In the genomic region with DNA sequence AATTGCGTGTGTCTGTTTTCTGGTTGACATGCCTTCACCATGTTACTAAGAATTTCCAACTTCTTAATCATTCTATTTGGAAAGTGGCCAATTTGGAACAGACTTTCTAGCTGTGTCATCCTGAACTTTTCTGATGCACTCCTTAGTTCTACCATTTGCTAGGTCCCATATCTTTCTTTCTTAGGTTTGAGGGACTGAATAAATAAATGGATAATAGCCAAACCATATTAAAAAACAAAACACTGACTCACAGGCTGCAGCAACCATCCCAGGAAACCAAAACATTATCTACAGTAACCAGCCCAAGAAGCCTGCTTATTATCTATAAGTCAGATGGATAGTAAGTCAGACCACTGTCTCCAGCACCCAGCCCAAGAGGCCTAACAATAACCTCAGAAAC, we compare ENCODE assay signal across 11 cellular contexts. TPM values are rescaled to one million over a fixed set of nuclear protein-coding genes. Genes with fewer than 3 reads are reported as not detected.
DNase-seq lines count a peak whose midpoint lies in the region; ATAC-seq and TF ChIP-seq lines count a peak whose summit lies in the region.
"Had no signal": no experiment of that assay in that cellular context is flagged by ENCODE, and none has a peak within 500 bp of the region (broad histone marks: within the 10 kb centered on the region; RNA-seq: fewer than 3 reads in every experiment).

No MANE protein-coding gene starts in this region.

- H3K4me1 ChIP-seq in breast epithelium (peaks cover 0 to 20% of the 10 kb centered on the region in 2 donors), vagina (peaks cover 35% of the 10 kb centered on the region)

- TF ChIP-seq POLR2A in breast epithelium (IDR thresholded peaks at IDR 0.05) (no peak), vagina (IDR thresholded peaks at IDR 0.05) (no peak)

- peaks cover 50% of the 10 kb centered on the region for H3K4me1 Mint-ChIP-seq in MCF 10A (ENCODE audit: insufficient read depth, unreplicated experiment)
- peaks cover 12 to 19% (median 18%) of the 10 kb centered on the region in 4 donors for H3K4me1 Mint-ChIP-seq in naive thymus-derived CD8-positive, alpha-beta T cell

- ATAC-seq in left ventricle myocardium superior = peak; percentile 52
- ATAC-seq in naive thymus-derived CD8-positive, alpha-beta T cell = no peak

- H3K9me3 ChIP-seq in breast epithelium (no peaks in the 10 kb centered on the region), vagina (no peaks in the 10 kb centered on the region)

- H3K27me3 ChIP-seq in breast epithelium = no peaks in the 10 kb centered on the region
- no peaks in the 10 kb centered on the region for H3K27me3 ChIP-seq in vagina

- no peak overlapping the region for H3K27ac ChIP-seq in breast epithelium
- peak overlapping the region; percentile 60 for H3K27ac ChIP-seq in vagina

- H3K36me3 ChIP-seq in breast epithelium = no peaks in the 10 kb centered on the region
- no peaks in the 10 kb centered on the region for H3K36me3 ChIP-seq in vagina

- H3K27me3 Mint-ChIP-seq in MCF 10A (ENCODE audit: insufficient read depth, unreplicated experiment) = no peaks in the 10 kb centered on the region
- no peaks in the 10 kb centered on the region for H3K27me3 Mint-ChIP-seq in naive thymus-derived CD8-positive, alpha-beta T cell

- H3K27ac Mint-ChIP-seq in MCF 10A (ENCODE audit: low read depth, unreplicated experiment) = peak overlapping the region; percentile 76
- peak overlapping the region in 1 of 10 donors; percentile 5 for H3K27ac Mint-ChIP-seq in naive thymus-derived CD8-positive, alpha-beta T cell

- CTCF ChIA-PET in MCF 10A (lab: Yijun Ruan, JAX) = no interaction called here

- POLR2A ChIA-PET in MCF 10A (lab: Yijun Ruan, JAX) = interaction anchor here (0.6 to 1.4 kb wide), 6 partner anchors 8 to 441 kb away, joined by 3 to 8 read pairs (median 3); partner anchors contain the start of gene PLET1
- POLR2A ChIA-PET in naive thymus-derived CD8-positive, alpha-beta T cell (lab: Charles Lee) = no interaction called here

- TF ChIP-seq CTCF in MCF 10A (IDR thresholded peaks at IDR 0.05; ENCODE audit: unreplicated experiment) (no peak), breast epithelium (IDR thresholded peaks at IDR 0.05) (no peak), vagina (IDR thresholded peaks at IDR 0.05) (no peak)

- H3K9me3 Mint-ChIP-seq in MCF 10A (ENCODE audit: unreplicated experiment) = no peaks in the 10 kb centered on the region
- no peaks in the 10 kb centered on the region for H3K9me3 Mint-ChIP-seq in naive thymus-derived CD8-positive, alpha-beta T cell

- H3K36me3 Mint-ChIP-seq in MCF 10A (ENCODE audit: insufficient read depth, unreplicated experiment) = peaks cover 6% of the 10 kb centered on the region
- H3K36me3 Mint-ChIP-seq in naive thymus-derived CD8-positive, alpha-beta T cell = peaks cover 0 to 15% (median 0%) of the 10 kb centered on the region in 3 donors

- intact Hi-C loops in MCF 10A (cut with micrococcal nuclease) (loop anchor here (1.0 kb wide), 1 partner anchor 26 kb away; no protein-coding TSS in a partner anchor), breast epithelium (cut with DNase I; ENCODE audit: low total_unique reads) (no loop called here), left ventricle myocardium superior (cut with micrococcal nuclease) (no loop called here), vagina (cut with DNase I) (no loop called here)

- BruUV-seq in MCF 10A (replicated peaks; lab: Mats Ljungman, UMichigan) = no TSS peak

- DNase-seq in MCF 10A (ENCODE audit: unreplicated experiment) (peak; percentile 90), breast epithelium (ENCODE audit: low spot score in 2 of 2) (no peak), amniotic stem cell (lab: John Stamatoyannopoulos, UW) (peak; percentile 71), left ventricle myocardium superior (no peak), vagina (ENCODE audit: extremely low spot score in 2 of 2) (no peak), COLO668 (lab: John Stamatoyannopoulos, UW; ENCODE audit: unreplicated experiment) (no peak), DMS153 treated with DMSO at 0.1 percent for 48 hours (lab: John Stamatoyannopoulos, UW; ENCODE audit: unreplicated experiment) (no peak)
- no peak for DNase-seq in naive thymus-derived CD8-positive, alpha-beta T cell
- DNase-seq: NCI-H1436 treated with DMSO at 0.1 percent for 48 hours had no signal

- H3K4me3 ChIP-seq in breast epithelium = no peak overlapping the region
- H3K4me3 ChIP-seq in vagina = no peak overlapping the region

- no peak overlapping the region for H3K4me3 Mint-ChIP-seq in MCF 10A (ENCODE audit: unreplicated experiment)
- no peak overlapping the region for H3K4me3 Mint-ChIP-seq in naive thymus-derived CD8-positive, alpha-beta T cell

RNA-seq across cellular contexts. Expression of gene PLET1, which starts 57.5 kb away (rescaled TPM):
- not detected in 2 replicates for total RNA-seq in MCF 10A (2022)
- not detected for total RNA-seq in breast epithelium
- not detected for total RNA-seq in left ventricle myocardium superior
- total RNA-seq in vagina = not detected
- not detected for total RNA-seq in naive thymus-derived CD8-positive, alpha-beta T cell
- polyA plus RNA-seq in naive thymus-derived CD8-positive, alpha-beta T cell = not detected
- total RNA-seq: lung microvascular endothelial cell, temporal lobe had no signal

Comparison
In these comparisons a context has a peak if more than half of its experiments do, and no peak if none do; other contexts are left out.
1. DNase-seq: peak in MCF 10A (single experiment) and amniotic stem cell (single experiment); none in breast epithelium (0 of 2), left ventricle myocardium superior (single experiment), vagina (0 of 2), COLO668 (single experiment), DMS153 treated with DMSO at 0.1 percent for 48 hours (single experiment) and naive thymus-derived CD8-positive, alpha-beta T cell (0 of 10).